Comparison of ENCODE assay signal across 1 cellular context in the genomic region with DNA sequence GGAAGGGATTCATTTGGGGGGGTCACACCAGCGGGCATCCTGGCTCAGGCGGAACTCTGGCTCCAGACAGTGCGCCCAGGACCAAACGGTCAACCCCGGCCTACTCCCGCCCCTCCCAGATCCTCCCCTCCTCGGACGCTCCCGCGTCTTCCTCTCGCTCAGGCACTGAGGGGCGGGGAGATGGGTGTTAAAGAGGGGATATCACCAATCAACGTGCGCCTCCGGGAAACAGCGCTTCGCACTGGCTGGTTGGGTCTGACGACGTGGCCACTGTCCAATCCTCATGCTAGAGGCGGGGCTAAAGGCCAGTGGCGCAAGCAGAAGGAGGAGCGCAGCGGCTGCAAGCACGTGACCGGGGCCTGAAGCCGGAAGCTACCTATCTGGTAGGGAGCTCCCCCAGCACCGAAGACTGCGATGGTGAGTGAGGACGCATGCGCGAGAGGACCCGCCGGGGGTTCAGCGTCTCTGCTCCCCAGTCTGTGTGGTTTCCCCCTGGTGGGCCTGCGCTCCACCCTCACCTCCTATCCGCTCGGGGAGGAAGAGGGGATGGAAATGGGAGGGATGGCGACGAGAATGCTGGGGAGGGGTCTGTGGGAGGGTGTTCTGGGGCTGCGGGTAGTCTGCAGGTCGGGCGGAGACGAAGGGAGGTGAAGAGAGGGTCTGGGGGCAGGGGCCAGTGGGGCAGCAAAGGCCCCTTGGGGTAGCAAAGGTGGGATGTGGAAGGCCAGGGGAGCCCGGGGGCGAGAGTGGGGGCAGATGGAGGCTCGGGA.
TF ChIP-seq lines count a peak whose summit lies in the region.

A gene (plus strand): TSS at position 360 of the 770 bp plus-strand sequence. CDS start 55 bp downstream, at position 415.

TF ChIP-seq in HCT116, 20 proteins besides CTCF, POLR2A, EP300 and RAD21 (continued from another document):
- TF ChIP-seq, protein P1, sequence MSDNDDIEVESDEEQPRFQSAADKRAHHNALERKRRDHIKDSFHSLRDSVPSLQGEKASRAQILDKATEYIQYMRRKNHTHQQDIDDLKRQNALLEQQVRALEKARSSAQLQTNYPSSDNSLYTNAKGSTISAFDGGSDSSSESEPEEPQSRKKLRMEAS (IDR thresholded peaks at IDR 0.05), result peak; percentile 89
- TF ChIP-seq EZH2 (IDR thresholded peaks at IDR 0.05), result no peak
- TF ChIP-seq, protein P2, sequence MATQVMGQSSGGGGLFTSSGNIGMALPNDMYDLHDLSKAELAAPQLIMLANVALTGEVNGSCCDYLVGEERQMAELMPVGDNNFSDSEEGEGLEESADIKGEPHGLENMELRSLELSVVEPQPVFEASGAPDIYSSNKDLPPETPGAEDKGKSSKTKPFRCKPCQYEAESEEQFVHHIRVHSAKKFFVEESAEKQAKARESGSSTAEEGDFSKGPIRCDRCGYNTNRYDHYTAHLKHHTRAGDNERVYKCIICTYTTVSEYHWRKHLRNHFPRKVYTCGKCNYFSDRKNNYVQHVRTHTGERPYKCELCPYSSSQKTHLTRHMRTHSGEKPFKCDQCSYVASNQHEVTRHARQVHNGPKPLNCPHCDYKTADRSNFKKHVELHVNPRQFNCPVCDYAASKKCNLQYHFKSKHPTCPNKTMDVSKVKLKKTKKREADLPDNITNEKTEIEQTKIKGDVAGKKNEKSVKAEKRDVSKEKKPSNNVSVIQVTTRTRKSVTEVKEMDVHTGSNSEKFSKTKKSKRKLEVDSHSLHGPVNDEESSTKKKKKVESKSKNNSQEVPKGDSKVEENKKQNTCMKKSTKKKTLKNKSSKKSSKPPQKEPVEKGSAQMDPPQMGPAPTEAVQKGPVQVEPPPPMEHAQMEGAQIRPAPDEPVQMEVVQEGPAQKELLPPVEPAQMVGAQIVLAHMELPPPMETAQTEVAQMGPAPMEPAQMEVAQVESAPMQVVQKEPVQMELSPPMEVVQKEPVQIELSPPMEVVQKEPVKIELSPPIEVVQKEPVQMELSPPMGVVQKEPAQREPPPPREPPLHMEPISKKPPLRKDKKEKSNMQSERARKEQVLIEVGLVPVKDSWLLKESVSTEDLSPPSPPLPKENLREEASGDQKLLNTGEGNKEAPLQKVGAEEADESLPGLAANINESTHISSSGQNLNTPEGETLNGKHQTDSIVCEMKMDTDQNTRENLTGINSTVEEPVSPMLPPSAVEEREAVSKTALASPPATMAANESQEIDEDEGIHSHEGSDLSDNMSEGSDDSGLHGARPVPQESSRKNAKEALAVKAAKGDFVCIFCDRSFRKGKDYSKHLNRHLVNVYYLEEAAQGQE (IDR thresholded peaks at IDR 0.05; ENCODE audit: low read depth), result no peak
